ENCODE assay signal across 1 cellular context in the genomic region with DNA sequence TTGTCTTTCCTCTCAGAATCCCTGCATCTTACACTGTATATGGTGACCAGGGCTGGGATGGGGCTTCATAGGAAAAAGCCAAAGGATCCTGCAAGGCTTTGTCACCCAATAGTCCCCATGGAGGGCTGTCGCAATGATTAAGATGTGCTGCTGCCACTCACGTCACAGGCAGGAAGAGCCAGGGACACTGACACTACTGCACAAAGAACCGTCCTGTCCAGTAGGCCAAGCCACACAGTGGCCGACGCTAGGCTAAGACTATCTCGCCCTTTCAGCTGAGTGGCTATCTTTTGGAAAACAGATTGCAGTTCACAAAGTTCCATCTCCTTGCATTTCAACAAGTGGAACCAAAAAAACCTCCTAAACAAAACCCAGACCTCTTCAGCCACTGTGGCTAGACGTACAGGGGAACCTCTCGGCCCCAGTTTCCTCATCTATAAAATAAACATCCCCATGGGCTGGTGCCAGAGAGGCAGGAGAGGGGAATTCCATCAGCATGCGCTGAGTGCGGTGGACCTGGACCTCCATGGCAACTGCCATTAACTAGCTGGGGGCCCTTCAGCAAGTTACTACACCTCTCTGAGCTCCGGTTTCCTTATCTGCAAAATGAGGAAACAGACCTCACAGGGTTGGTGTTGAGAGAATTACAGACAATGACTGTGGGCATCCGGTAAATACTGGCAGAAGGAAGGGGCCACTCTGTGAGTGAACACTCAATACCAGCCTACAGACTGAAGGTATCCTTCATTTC.
TF ChIP-seq lines count a peak whose summit lies in the region.

No MANE protein-coding gene starts in this region.

TF ChIP-seq in H1, 55 proteins besides CTCF, POLR2A, EP300 and RAD21 (continued from another document):
- no peak for TF ChIP-seq GABPA (IDR thresholded peaks at IDR 0.05; ENCODE audit: borderline replicate concordance, insufficient read depth, low read length)
